ENCODE assay signal across 8 cellular contexts in genomic region chr16:67645397-67646121, GRCh38. TPM values are rescaled to one million over a fixed set of nuclear protein-coding genes. Genes with fewer than 3 reads are reported as not detected.
DNase-seq lines count a peak whose midpoint lies in the region; ATAC-seq and TF ChIP-seq lines count a peak whose summit lies in the region.

No MANE protein-coding gene starts in this region.

- WGBS in suprapubic skin: 85% methylated on average over 6 of the region's 15 CpGs

- H3K4me1 Mint-ChIP-seq in activated T-cell treated with anti-CD3 and anti-CD28 coated beads, Interleukin-2, amount 50 U/mL, for 72 hours (ENCODE audit: low read depth): peaks cover 26% of the 10 kb centered on the region
- peaks cover 0 to 3% (median 0%) of the 10 kb centered on the region in 3 donors for H3K4me1 Mint-ChIP-seq in IgD-negative memory B cell

- DNase-seq in activated T-cell treated with anti-CD3 and anti-CD28 coated beads, Interleukin-2, amount 50 U/mL, for 72 hours: peak in 1 of 2 donors; percentile 34
- DNase-seq in activated T-cell treated with anti-CD3 and anti-CD28 coated beads, Interleukin-2, amount 50 U/mL, for 1 hour: no peak
- no peak for DNase-seq in effector memory CD4-positive, alpha-beta T cell
- peak; percentile 65 to 67 for DNase-seq in suprapubic skin (ENCODE audit: low spot score in 2 of 2)
- DNase-seq in CD1c-positive myeloid dendritic cell (ENCODE audit: extremely low spot score): no peak

- no peaks in the 10 kb centered on the region for H3K9me3 Mint-ChIP-seq in activated T-cell treated with anti-CD3 and anti-CD28 coated beads, Interleukin-2, amount 50 U/mL, for 72 hours
- H3K9me3 Mint-ChIP-seq in IgD-negative memory B cell: no peaks in the 10 kb centered on the region

- H3K9me3 ChIP-seq in effector memory CD4-positive, alpha-beta T cell (ENCODE audit: control insufficient read depth, low read length): no peaks in the 10 kb centered on the region
- H3K9me3 ChIP-seq in suprapubic skin: no peaks in the 10 kb centered on the region

- H3K36me3 ChIP-seq in effector memory CD4-positive, alpha-beta T cell (ENCODE audit: control insufficient read depth, insufficient read depth, low read length): peaks cover 39% of the 10 kb centered on the region
- H3K36me3 ChIP-seq in suprapubic skin: no peaks in the 10 kb centered on the region

- H3K4me3 ChIP-seq in effector memory CD4-positive, alpha-beta T cell (ENCODE audit: insufficient read depth, low read depth, low read length, poor library complexity, severe bottlenecking): peak overlapping the region; percentile 70
- peak overlapping the region; percentile 35 for H3K4me3 ChIP-seq in suprapubic skin

- H3K36me3 Mint-ChIP-seq in activated T-cell treated with anti-CD3 and anti-CD28 coated beads, Interleukin-2, amount 50 U/mL, for 72 hours (ENCODE audit: insufficient read depth in 2 of 2): peaks cover 0 to 10% of the 10 kb centered on the region in 2 donors
- H3K36me3 Mint-ChIP-seq in IgD-negative memory B cell: no peaks in the 10 kb centered on the region

- peaks cover 16% of the 10 kb centered on the region for H3K4me1 ChIP-seq in effector memory CD4-positive, alpha-beta T cell (ENCODE audit: control insufficient read depth, insufficient read depth, low read length, poor library complexity, severe bottlenecking)
- H3K4me1 ChIP-seq in suprapubic skin: peaks cover 39% of the 10 kb centered on the region

- peak overlapping the region; percentile 95 for H3K27ac ChIP-seq in effector memory CD4-positive, alpha-beta T cell (ENCODE audit: insufficient read depth, low read length, poor library complexity, severe bottlenecking)
- H3K27ac ChIP-seq in suprapubic skin: no peak overlapping the region

- peak overlapping the region; percentile 87 for H3K27ac Mint-ChIP-seq in activated T-cell treated with anti-CD3 and anti-CD28 coated beads, Interleukin-2, amount 50 U/mL, for 72 hours
- H3K27ac Mint-ChIP-seq in IgD-negative memory B cell: peak overlapping the region; percentile 68 to 90 (median 88)

- no peak for TF ChIP-seq POLR2A in suprapubic skin (IDR thresholded peaks at IDR 0.05)

- peak overlapping the region; percentile 89 to 91 for H3K4me3 Mint-ChIP-seq in activated T-cell treated with anti-CD3 and anti-CD28 coated beads, Interleukin-2, amount 50 U/mL, for 72 hours
- peak overlapping the region; percentile 80 to 92 (median 84) for H3K4me3 Mint-ChIP-seq in IgD-negative memory B cell

- TF ChIP-seq EP300 in suprapubic skin (IDR thresholded peaks at IDR 0.05): no peak

- TF ChIP-seq CTCF in suprapubic skin (IDR thresholded peaks at IDR 0.05): no peak

- peak in 1 of 2 donors; percentile 1 for ATAC-seq in activated T-cell treated with anti-CD3 and anti-CD28 coated beads, Interleukin-2, amount 50 U/mL, for 72 hours (replicated peaks in 1 of 2)
- ATAC-seq in HG03108 (IDR thresholded peaks at IDR 0.05; ENCODE audit: unreplicated experiment) (no peak), GM18867 (IDR thresholded peaks at IDR 0.05; ENCODE audit: unreplicated experiment) (no peak)

- no peaks in the 10 kb centered on the region for H3K27me3 ChIP-seq in effector memory CD4-positive, alpha-beta T cell (replicated peaks; ENCODE audit: control insufficient read depth, insufficient read depth, low read length, poor library complexity, severe bottlenecking)
- H3K27me3 ChIP-seq in suprapubic skin: peaks cover 60% of the 10 kb centered on the region

- H3K27me3 Mint-ChIP-seq in activated T-cell treated with anti-CD3 and anti-CD28 coated beads, Interleukin-2, amount 50 U/mL, for 72 hours (ENCODE audit: low read depth): no peaks in the 10 kb centered on the region
- H3K27me3 Mint-ChIP-seq in IgD-negative memory B cell: no peaks in the 10 kb centered on the region

RNA-seq across cellular contexts. Expression of gene CARMIL2, which starts 0.6 kb away (rescaled TPM):
- 100 to 1,000 TPM; 182 to 196 TPM for total RNA-seq in activated T-cell treated with anti-CD3 and anti-CD28 coated beads, Interleukin-2, amount 50 U/mL, for 72 hours
- 14.5 TPM for polyA plus RNA-seq in IgD-negative memory B cell
- 1 to 10 TPM in 1 of 4 donors, under 1 TPM in 3; 0.19 to 2.3 (median 0.51) TPM for total RNA-seq in suprapubic skin

RNA-seq across cellular contexts. Expression of gene ACD, which starts 14.5 kb away (rescaled TPM):
- 10 to 100 TPM; 53.6 to 73.0 TPM for total RNA-seq in activated T-cell treated with anti-CD3 and anti-CD28 coated beads, Interleukin-2, amount 50 U/mL, for 72 hours
- polyA plus RNA-seq in IgD-negative memory B cell: 48.6 TPM
- total RNA-seq in suprapubic skin: 10 to 100 TPM; 17.6 to 33.9 (median 22.3) TPM

RNA-seq across cellular contexts. Expression of gene PARD6A, which starts 15.2 kb away (rescaled TPM):
- total RNA-seq in activated T-cell treated with anti-CD3 and anti-CD28 coated beads, Interleukin-2, amount 50 U/mL, for 72 hours: 1 to 10 TPM; 7.2 to 9.2 TPM
- polyA plus RNA-seq in IgD-negative memory B cell: 18.5 TPM
- 1 to 10 TPM; 2.3 to 4.3 (median 3.4) TPM for total RNA-seq in suprapubic skin

RNA-seq across cellular contexts. Expression of gene ENKD1, which starts 21.0 kb away (rescaled TPM):
- 10 to 100 TPM; 12.0 to 18.3 TPM for total RNA-seq in activated T-cell treated with anti-CD3 and anti-CD28 coated beads, Interleukin-2, amount 50 U/mL, for 72 hours
- polyA plus RNA-seq in IgD-negative memory B cell: 1.8 TPM
- 10 to 100 TPM; 10.1 to 33.6 (median 13.7) TPM for total RNA-seq in suprapubic skin

RNA-seq across cellular contexts. Expression of gene C16orf86, which starts 21.1 kb away (rescaled TPM):
- 1 to 10 TPM; 4.9 to 5.9 TPM for total RNA-seq in activated T-cell treated with anti-CD3 and anti-CD28 coated beads, Interleukin-2, amount 50 U/mL, for 72 hours
- 8.2 TPM for polyA plus RNA-seq in IgD-negative memory B cell
- total RNA-seq in suprapubic skin: 1 to 10 TPM; 2.1 to 6.8 (median 3.6) TPM

Comparison
In these comparisons a context has a peak if more than half of its experiments do, and no peak if none do; other contexts are left out.
1. DNase-seq: peak in suprapubic skin (2 of 2); none in activated T-cell treated with anti-CD3 and anti-CD28 coated beads, Interleukin-2, amount 50 U/mL, for 1 hour (single experiment), effector memory CD4-positive, alpha-beta T cell (0 of 3) and CD1c-positive myeloid dendritic cell (single experiment).
2. RNA of gene CARMIL2, which starts 0.6 kb away (total RNA-seq): 182 to 196 TPM in activated T-cell treated with anti-CD3 and anti-CD28 coated beads, Interleukin-2, amount 50 U/mL, for 72 hours; 0.19 to 2.3 TPM in suprapubic skin; every median in the first group is over 10 times any median in the second.